Comparison of ENCODE assay signal across 13 cellular contexts in genomic region chr19:12787458-12787857, GRCh38. TPM values are rescaled to one million over a fixed set of nuclear protein-coding genes. Genes with fewer than 3 reads are reported as not detected.
A peak's percentile ranks its signal among the peaks of the same experiment; 100 is the strongest.
DNase-seq lines count a peak whose midpoint lies in the region; ATAC-seq, FAIRE-seq and TF ChIP-seq lines count a peak whose summit lies in the region.
"Had no signal": no experiment of that assay in that cellular context is flagged by ENCODE, and none has a peak within 500 bp of the region (broad histone marks: within the 10 kb centered on the region; RNA-seq: fewer than 3 reads in every experiment).

No MANE protein-coding gene starts in this region.

- H4K20me1 ChIP-seq in OCI-LY3 (ENCODE audit: insufficient read depth, low read length), result no peaks in the 10 kb centered on the region; the same call in 1 of the 2 replicates

- H2AFZ ChIP-seq in OCI-LY3 (ENCODE audit: low read depth, low read length), result no peak overlapping the region

- TF ChIP-seq CTCF in CD14-positive monocyte (IDR thresholded peaks at IDR 0.05), result no peak
- no peak for TF ChIP-seq CTCF in OCI-LY3 (IDR thresholded peaks at IDR 0.05; ENCODE audit: low read depth, low read length)
- TF ChIP-seq CTCF in esophagus muscularis mucosa (IDR thresholded peaks at IDR 0.05), result no peak

- peaks cover 28% of the 10 kb centered on the region for H3K4me1 Mint-ChIP-seq in CD14-positive monocyte

- H3K27ac ChIP-seq in OCI-LY3 (ENCODE audit: low read length) (peak overlapping the region; percentile 93), esophagus muscularis mucosa (replicated peaks in 1 of 4) (peak overlapping the region; percentile 97 to 99 (median 99)), skeletal muscle tissue (ENCODE audit: low read depth, low read length) (peak overlapping the region; percentile 99)

- no peak overlapping the region for H3K4me3 ChIP-seq in OCI-LY3 (ENCODE audit: low read length)
- no peak overlapping the region for H3K4me3 ChIP-seq in esophagus muscularis mucosa
- no peak overlapping the region for H3K4me3 ChIP-seq in skeletal muscle tissue (ENCODE audit: low read length in 3 of 3)

- no peaks in the 10 kb centered on the region for H3K27me3 ChIP-seq in OCI-LY3 (ENCODE audit: low read depth, low read length)
- H3K27me3 ChIP-seq in esophagus muscularis mucosa, result no peaks in the 10 kb centered on the region
- no peaks in the 10 kb centered on the region for H3K27me3 ChIP-seq in skeletal muscle tissue (ENCODE audit: control insufficient read depth in 3 of 3, insufficient read depth in 3 of 3, low read length in 3 of 3)

- TF ChIP-seq EP300 in esophagus muscularis mucosa (IDR thresholded peaks at IDR 0.05), result no peak

- ATAC-seq in GM19328 (IDR thresholded peaks at IDR 0.05; ENCODE audit: unreplicated experiment), result no peak
- no peak for ATAC-seq in HG03432 (IDR thresholded peaks at IDR 0.05; ENCODE audit: unreplicated experiment)

- H3K9me3 ChIP-seq in OCI-LY3 (ENCODE audit: insufficient read depth, low read length) (no peaks in the 10 kb centered on the region), esophagus muscularis mucosa (peaks cover 0 to 3% (median 0%) of the 10 kb centered on the region in 4 donors), skeletal muscle tissue (ENCODE audit: control insufficient read depth in 3 of 3, low read length in 3 of 3) (no peaks in the 10 kb centered on the region)

- no peak for FAIRE-seq in HTR-8/SVneo (lab: Jason Lieb, UNC)
- FAIRE-seq: endometrium, GM12892 had no signal

- peak overlapping the region in 1 of 7 donors; percentile 100 for H3K27ac Mint-ChIP-seq in CD14-positive monocyte

- H3K4me1 ChIP-seq in OCI-LY3 (ENCODE audit: low read length) (peaks cover 69% of the 10 kb centered on the region), esophagus muscularis mucosa (peaks cover 54 to 81% (median 75%) of the 10 kb centered on the region in 4 donors), skeletal muscle tissue (ENCODE audit: control insufficient read depth in 3 of 3, insufficient read depth in 3 of 3, low read length in 3 of 3) (peaks cover 60 to 69% (median 68%) of the 10 kb centered on the region in 3 donors)

- H3K36me3 ChIP-seq in OCI-LY3 (replicated peaks; ENCODE audit: low read depth, low read length), result peaks cover 8% of the 10 kb centered on the region
- peaks cover 0 to 4% (median 0%) of the 10 kb centered on the region in 4 donors for H3K36me3 ChIP-seq in esophagus muscularis mucosa
- peaks cover 0 to under 1% (median 0%) of the 10 kb centered on the region in 3 donors for H3K36me3 ChIP-seq in skeletal muscle tissue (ENCODE audit: control insufficient read depth in 3 of 3, insufficient read depth in 3 of 3, low read length in 3 of 3)

- H3K9me3 Mint-ChIP-seq in CD14-positive monocyte, result peaks cover 0 to 5% (median 0%) of the 10 kb centered on the region in 7 donors

- TF ChIP-seq POLR2A in esophagus muscularis mucosa (IDR thresholded peaks at IDR 0.05; ENCODE audit: low read depth), result no peak

- H3K79me2 ChIP-seq in OCI-LY3 (ENCODE audit: low read length), result peaks cover 27% of the 10 kb centered on the region

- 75% methylated on average over 10 of the region's 10 CpGs for WGBS in esophagus muscularis mucosa

- H3K4me2 ChIP-seq in OCI-LY3 (ENCODE audit: low read length), result no peak overlapping the region

- peaks cover 0 to 1% (median 0%) of the 10 kb centered on the region in 3 donors for H3K27me3 Mint-ChIP-seq in CD14-positive monocyte (ENCODE audit: low read depth in 3 of 3)

- H3K9ac ChIP-seq in OCI-LY3 (ENCODE audit: low read length) (no peak overlapping the region), skeletal muscle tissue (ENCODE audit: low read depth in 1 of 3, low read length in 3 of 3) (no peak overlapping the region)

- DNase-seq in CD14-positive monocyte (ENCODE audit: low spot score) (no peak), esophagus muscularis mucosa (ENCODE audit: extremely low spot score) (no peak), HTR-8/SVneo (ENCODE audit: insufficient read length, low spot score) (no peak)
- DNase-seq in stimulated activated CD4-positive, alpha-beta T cell treated with anti-CD3 and anti-CD28 coated beads, Interleukin-4, amount 100 ng/mL, for 1 hour, result no peak
- DNase-seq: aorta, NCI-H1092, NCI-H510A treated with DMSO at 0.1 percent for 48 hours had no signal

- H3K4me3 Mint-ChIP-seq in CD14-positive monocyte, result peak overlapping the region; percentile 55 to 95

- intact Hi-C loops in CD14-positive monocyte (cut with micrococcal nuclease), result loop anchor here (10.0 kb wide), 1 partner anchor 1057 kb away; no protein-coding TSS in a partner anchor
- intact Hi-C loops in esophagus muscularis mucosa (cut with DNase I), result no loop called here

- H3K36me3 Mint-ChIP-seq in CD14-positive monocyte, result peaks cover 0 to 2% of the 10 kb centered on the region in 2 donors

RNA-seq across cellular contexts. Expression of gene JUNB, which starts 3.8 kb away (rescaled TPM):
- 1,000 to 10,000 TPM; 1,279 to 1,468 TPM for polyA plus RNA-seq in CD14-positive monocyte
- total RNA-seq in esophagus muscularis mucosa (1,000 to 10,000 TPM in 1 of 4 donors, 100 to 1,000 TPM in 2, 10 to 100 TPM in 1; 82.2 to 1,609 (median 182) TPM), skeletal muscle tissue (31.3 TPM)

RNA-seq across cellular contexts. Expression of gene HOOK2, which starts 12.1 kb away (rescaled TPM):
- polyA plus RNA-seq in CD14-positive monocyte, result 1 to 10 TPM in 1 of 2 donors, under 1 TPM in 1; 0.55 to 1.1 TPM
- 10 to 100 TPM in 3 of 4 donors, 1 to 10 TPM in 1; 7.1 to 17.0 (median 12.6) TPM for total RNA-seq in esophagus muscularis mucosa
- total RNA-seq in skeletal muscle tissue, result 13.6 TPM

RNA-seq across cellular contexts. Expression of gene PRDX2, which starts 14.1 kb away (rescaled TPM):
- 10 to 100 TPM; 46.7 to 71.5 TPM for polyA plus RNA-seq in CD14-positive monocyte
- total RNA-seq in esophagus muscularis mucosa, result 100 to 1,000 TPM; 236 to 275 (median 250) TPM
- 207 TPM for total RNA-seq in skeletal muscle tissue

RNA-seq across cellular contexts. Expression of gene THSD8, which starts 14.4 kb away (rescaled TPM):
- 1 to 10 TPM in 1 of 2 donors, not detected in 1; 4.0 TPM for polyA plus RNA-seq in CD14-positive monocyte
- total RNA-seq in esophagus muscularis mucosa (under 1 TPM in 1 of 4 donors, not detected in 3; 0.65 TPM), skeletal muscle tissue (not detected)

RNA-seq across cellular contexts. Expression of gene RNASEH2A, which starts 18.9 kb away (rescaled TPM):
- 10 to 100 TPM; 15.2 to 21.5 TPM for polyA plus RNA-seq in CD14-positive monocyte
- total RNA-seq in esophagus muscularis mucosa (1 to 10 TPM; 2.7 to 6.6 (median 4.2) TPM), skeletal muscle tissue (5.7 TPM)
